1 cellular context compared by ENCODE assay signal in the genomic region with DNA sequence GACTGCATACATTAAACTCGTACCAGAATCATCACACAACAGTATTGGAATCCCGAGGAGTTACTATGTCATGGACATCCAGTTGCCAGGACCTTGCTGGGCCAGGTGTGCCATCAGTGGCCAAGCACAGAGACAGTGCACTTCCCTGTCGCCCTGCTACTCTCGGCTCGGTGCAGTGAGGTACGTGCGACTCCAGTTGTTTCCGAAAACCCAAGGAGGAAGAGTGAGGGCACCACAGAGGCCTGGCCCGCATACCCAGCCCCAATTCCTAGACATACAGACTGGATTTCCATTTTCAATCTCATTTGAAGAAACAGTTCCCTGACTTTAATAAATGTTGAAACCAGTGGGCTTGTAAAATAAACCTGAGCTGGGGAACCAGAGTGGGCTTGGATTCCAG.
TF ChIP-seq lines count a peak whose summit lies in the region.

No MANE protein-coding gene starts in this region.

TF ChIP-seq in GM23338, 12 proteins besides CTCF, POLR2A, EP300 and RAD21 (continued from another document):
- TF ChIP-seq, protein P1, sequence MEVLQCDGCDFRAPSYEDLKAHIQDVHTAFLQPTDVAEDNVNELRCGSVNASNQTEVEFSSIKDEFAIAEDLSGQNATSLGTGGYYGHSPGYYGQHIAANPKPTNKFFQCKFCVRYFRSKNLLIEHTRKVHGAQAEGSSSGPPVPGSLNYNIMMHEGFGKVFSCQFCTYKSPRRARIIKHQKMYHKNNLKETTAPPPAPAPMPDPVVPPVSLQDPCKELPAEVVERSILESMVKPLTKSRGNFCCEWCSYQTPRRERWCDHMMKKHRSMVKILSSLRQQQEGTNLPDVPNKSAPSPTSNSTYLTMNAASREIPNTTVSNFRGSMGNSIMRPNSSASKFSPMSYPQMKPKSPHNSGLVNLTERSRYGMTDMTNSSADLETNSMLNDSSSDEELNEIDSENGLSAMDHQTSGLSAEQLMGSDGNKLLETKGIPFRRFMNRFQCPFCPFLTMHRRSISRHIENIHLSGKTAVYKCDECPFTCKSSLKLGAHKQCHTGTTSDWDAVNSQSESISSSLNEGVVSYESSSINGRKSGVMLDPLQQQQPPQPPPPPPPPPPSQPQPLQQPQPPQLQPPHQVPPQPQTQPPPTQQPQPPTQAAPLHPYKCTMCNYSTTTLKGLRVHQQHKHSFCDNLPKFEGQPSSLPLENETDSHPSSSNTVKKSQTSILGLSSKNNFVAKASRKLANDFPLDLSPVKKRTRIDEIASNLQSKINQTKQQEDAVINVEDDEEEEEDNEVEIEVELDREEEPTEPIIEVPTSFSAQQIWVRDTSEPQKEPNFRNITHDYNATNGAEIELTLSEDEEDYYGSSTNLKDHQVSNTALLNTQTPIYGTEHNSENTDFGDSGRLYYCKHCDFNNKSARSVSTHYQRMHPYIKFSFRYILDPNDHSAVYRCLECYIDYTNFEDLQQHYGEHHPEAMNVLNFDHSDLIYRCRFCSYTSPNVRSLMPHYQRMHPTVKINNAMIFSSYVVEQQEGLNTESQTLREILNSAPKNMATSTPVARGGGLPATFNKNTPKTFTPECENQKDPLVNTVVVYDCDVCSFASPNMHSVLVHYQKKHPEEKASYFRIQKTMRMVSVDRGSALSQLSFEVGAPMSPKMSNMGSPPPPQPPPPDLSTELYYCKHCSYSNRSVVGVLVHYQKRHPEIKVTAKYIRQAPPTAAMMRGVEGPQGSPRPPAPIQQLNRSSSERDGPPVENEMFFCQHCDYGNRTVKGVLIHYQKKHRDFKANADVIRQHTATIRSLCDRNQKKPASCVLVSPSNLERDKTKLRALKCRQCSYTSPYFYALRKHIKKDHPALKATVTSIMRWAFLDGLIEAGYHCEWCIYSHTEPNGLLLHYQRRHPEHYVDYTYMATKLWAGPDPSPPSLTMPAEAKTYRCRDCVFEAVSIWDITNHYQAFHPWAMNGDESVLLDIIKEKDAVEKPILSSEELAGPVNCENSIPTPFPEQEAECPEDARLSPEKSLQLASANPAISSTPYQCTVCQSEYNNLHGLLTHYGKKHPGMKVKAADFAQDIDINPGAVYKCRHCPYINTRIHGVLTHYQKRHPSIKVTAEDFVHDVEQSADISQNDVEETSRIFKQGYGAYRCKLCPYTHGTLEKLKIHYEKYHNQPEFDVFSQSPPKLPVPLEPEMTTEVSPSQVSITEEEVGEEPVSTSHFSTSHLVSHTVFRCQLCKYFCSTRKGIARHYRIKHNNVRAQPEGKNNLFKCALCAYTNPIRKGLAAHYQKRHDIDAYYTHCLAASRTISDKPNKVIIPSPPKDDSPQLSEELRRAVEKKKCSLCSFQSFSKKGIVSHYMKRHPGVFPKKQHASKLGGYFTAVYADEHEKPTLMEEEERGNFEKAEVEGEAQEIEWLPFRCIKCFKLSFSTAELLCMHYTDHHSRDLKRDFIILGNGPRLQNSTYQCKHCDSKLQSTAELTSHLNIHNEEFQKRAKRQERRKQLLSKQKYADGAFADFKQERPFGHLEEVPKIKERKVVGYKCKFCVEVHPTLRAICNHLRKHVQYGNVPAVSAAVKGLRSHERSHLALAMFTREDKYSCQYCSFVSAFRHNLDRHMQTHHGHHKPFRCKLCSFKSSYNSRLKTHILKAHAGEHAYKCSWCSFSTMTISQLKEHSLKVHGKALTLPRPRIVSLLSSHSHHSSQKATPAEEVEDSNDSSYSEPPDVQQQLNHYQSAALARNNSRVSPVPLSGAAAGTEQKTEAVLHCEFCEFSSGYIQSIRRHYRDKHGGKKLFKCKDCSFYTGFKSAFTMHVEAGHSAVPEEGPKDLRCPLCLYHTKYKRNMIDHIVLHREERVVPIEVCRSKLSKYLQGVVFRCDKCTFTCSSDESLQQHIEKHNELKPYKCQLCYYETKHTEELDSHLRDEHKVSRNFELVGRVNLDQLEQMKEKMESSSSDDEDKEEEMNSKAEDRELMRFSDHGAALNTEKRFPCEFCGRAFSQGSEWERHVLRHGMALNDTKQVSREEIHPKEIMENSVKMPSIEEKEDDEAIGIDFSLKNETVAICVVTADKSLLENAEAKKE (CRISPR knock-in tag; IDR thresholded peaks at IDR 0.05): no peak
- TF ChIP-seq, protein P2, sequence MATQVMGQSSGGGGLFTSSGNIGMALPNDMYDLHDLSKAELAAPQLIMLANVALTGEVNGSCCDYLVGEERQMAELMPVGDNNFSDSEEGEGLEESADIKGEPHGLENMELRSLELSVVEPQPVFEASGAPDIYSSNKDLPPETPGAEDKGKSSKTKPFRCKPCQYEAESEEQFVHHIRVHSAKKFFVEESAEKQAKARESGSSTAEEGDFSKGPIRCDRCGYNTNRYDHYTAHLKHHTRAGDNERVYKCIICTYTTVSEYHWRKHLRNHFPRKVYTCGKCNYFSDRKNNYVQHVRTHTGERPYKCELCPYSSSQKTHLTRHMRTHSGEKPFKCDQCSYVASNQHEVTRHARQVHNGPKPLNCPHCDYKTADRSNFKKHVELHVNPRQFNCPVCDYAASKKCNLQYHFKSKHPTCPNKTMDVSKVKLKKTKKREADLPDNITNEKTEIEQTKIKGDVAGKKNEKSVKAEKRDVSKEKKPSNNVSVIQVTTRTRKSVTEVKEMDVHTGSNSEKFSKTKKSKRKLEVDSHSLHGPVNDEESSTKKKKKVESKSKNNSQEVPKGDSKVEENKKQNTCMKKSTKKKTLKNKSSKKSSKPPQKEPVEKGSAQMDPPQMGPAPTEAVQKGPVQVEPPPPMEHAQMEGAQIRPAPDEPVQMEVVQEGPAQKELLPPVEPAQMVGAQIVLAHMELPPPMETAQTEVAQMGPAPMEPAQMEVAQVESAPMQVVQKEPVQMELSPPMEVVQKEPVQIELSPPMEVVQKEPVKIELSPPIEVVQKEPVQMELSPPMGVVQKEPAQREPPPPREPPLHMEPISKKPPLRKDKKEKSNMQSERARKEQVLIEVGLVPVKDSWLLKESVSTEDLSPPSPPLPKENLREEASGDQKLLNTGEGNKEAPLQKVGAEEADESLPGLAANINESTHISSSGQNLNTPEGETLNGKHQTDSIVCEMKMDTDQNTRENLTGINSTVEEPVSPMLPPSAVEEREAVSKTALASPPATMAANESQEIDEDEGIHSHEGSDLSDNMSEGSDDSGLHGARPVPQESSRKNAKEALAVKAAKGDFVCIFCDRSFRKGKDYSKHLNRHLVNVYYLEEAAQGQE (IDR thresholded peaks at IDR 0.05; ENCODE audit: unreplicated experiment): no peak
- TF ChIP-seq EZH2phosphoT487 (IDR thresholded peaks at IDR 0.05; ENCODE audit: unreplicated experiment) (no peak), ZNF114 (CRISPR knock-in tag; IDR thresholded peaks at IDR 0.05) (no peak)
